Comparison of ENCODE assay signal across 7 cellular contexts in the genomic region with DNA sequence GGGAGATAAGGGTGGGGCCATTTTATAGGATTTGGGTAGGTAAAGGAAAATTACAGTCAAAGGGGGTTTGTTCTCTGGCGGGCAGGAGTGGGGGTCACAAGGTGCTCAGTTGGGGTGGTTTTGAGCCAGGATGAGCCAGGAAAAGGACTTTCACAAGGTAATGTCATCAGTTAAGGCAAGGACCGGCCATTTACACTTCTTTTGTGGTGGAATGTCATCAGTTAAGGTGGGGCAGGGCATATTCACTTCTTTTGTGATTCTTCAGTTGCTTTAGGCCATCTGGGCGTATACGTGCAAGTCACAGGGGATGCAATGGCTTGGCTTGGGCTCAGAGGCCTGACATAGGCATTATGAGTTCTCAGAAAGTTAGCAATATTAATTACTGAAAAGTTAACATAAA. TPM values are rescaled to one million over a fixed set of nuclear protein-coding genes. Genes with fewer than 3 reads are reported as not detected.
A peak's percentile ranks its signal among the peaks of the same experiment; 100 is the strongest.
DNase-seq lines count a peak whose midpoint lies in the region; ATAC-seq and TF ChIP-seq lines count a peak whose summit lies in the region.
"Not testable (repeated sequence)": the region's sequence is repeated elsewhere in the genome, so short reads cannot be mapped to it uniquely, and the experiment has no call there.

No MANE protein-coding gene starts in this region.

- peaks cover 70% of the 10 kb centered on the region for H3K4me1 ChIP-seq in HUES64 (ENCODE audit: insufficient read depth, low read length)
- H3K4me1 ChIP-seq in iPS DF 6.9 (ENCODE audit: control insufficient read depth, insufficient read depth, low read length): not testable (repeated sequence)
- peaks cover 16 to 30% of the 10 kb centered on the region in 2 donors for H3K4me1 ChIP-seq in naive thymus-derived CD4-positive, alpha-beta T cell (ENCODE audit: control insufficient read depth in 2 of 2, insufficient read depth in 2 of 2, low read length in 2 of 2)

- H3K9ac ChIP-seq in HUES64 (ENCODE audit: low read depth, low read length): peak overlapping the region; percentile 95

- peak; percentile 57 for DNase-seq in ELF-1 (ENCODE audit: low read depth, low spot score)
- not testable (repeated sequence) for DNase-seq in iPS DF 6.9 (ENCODE audit: low read depth, low spot score); naive thymus-derived CD4-positive, alpha-beta T cell; progenitor cell of endocrine pancreas (ENCODE audit: low spot score, unreplicated experiment)

- H3K4me3 ChIP-seq in HUES64 (ENCODE audit: low read length): peak overlapping the region; percentile 94; the same call in 1 of the 2 replicates
- H3K4me3 ChIP-seq in iPS DF 6.9 (ENCODE audit: low read length); naive thymus-derived CD4-positive, alpha-beta T cell (ENCODE audit: low read length): not testable (repeated sequence)

- H3K4me1 Mint-ChIP-seq in activated T-helper 17 cell treated with anti-CD3 and anti-CD28 coated beads, Interleukin-2, amount 50 U/mL, for 72 hours: peaks cover 48% of the 10 kb centered on the region
- peaks cover 67% of the 10 kb centered on the region for H3K4me1 Mint-ChIP-seq in dendritic cell treated with granulocyte-macrophage colony-stimulating factor and Interleukin-4, amounts not matched to agents 40 ng/mL and 50 ng/mL, for 4 days (ENCODE audit: low read depth)
- H3K4me1 Mint-ChIP-seq in naive thymus-derived CD4-positive, alpha-beta T cell: peaks cover 44 to 97% (median 91%) of the 10 kb centered on the region in 7 donors
- peaks cover 53% of the 10 kb centered on the region for H3K4me1 Mint-ChIP-seq in progenitor cell of endocrine pancreas (ENCODE audit: low read depth)

- peak overlapping the region; percentile 20 for H3K27ac Mint-ChIP-seq in activated T-helper 17 cell treated with anti-CD3 and anti-CD28 coated beads, Interleukin-2, amount 50 U/mL, for 72 hours
- H3K27ac Mint-ChIP-seq in dendritic cell treated with granulocyte-macrophage colony-stimulating factor and Interleukin-4, amounts not matched to agents 40 ng/mL and 50 ng/mL, for 4 days: peak overlapping the region; percentile 28
- peak overlapping the region in 7 of 9 donors; percentile 4 to 75 (median 59) for H3K27ac Mint-ChIP-seq in naive thymus-derived CD4-positive, alpha-beta T cell
- H3K27ac Mint-ChIP-seq in progenitor cell of endocrine pancreas: peak overlapping the region; percentile 53

- not testable (repeated sequence) for H3K27me3 Mint-ChIP-seq in activated T-helper 17 cell treated with anti-CD3 and anti-CD28 coated beads, Interleukin-2, amount 50 U/mL, for 72 hours; dendritic cell treated with granulocyte-macrophage colony-stimulating factor and Interleukin-4, amounts not matched to agents 40 ng/mL and 50 ng/mL, for 4 days; naive thymus-derived CD4-positive, alpha-beta T cell; progenitor cell of endocrine pancreas

- H3K36me3 Mint-ChIP-seq in activated T-helper 17 cell treated with anti-CD3 and anti-CD28 coated beads, Interleukin-2, amount 50 U/mL, for 72 hours (ENCODE audit: low read depth): peaks cover 62% of the 10 kb centered on the region
- H3K36me3 Mint-ChIP-seq in dendritic cell treated with granulocyte-macrophage colony-stimulating factor and Interleukin-4, amounts not matched to agents 40 ng/mL and 50 ng/mL, for 4 days (ENCODE audit: low read depth): peaks cover 36% of the 10 kb centered on the region
- peaks cover 2 to 59% (median 18%) of the 10 kb centered on the region in 5 donors for H3K36me3 Mint-ChIP-seq in naive thymus-derived CD4-positive, alpha-beta T cell
- H3K36me3 Mint-ChIP-seq in progenitor cell of endocrine pancreas (ENCODE audit: insufficient read depth): not testable (repeated sequence)

- POLR2A ChIA-PET in naive thymus-derived CD4-positive, alpha-beta T cell (lab: Charles Lee): not testable (repeated sequence)

- CTCF ChIA-PET in naive thymus-derived CD4-positive, alpha-beta T cell (lab: Charles Lee): not testable (repeated sequence)

- H3K36me3 ChIP-seq in HUES64 (ENCODE audit: insufficient read depth, low read length); iPS DF 6.9 (ENCODE audit: control insufficient read depth, insufficient read depth, low read length); naive thymus-derived CD4-positive, alpha-beta T cell (ENCODE audit: control insufficient read depth in 2 of 3, insufficient read depth in 3 of 3, low read length in 3 of 3): not testable (repeated sequence)

- not testable (repeated sequence) for TF ChIP-seq CTCF in progenitor cell of endocrine pancreas (IDR thresholded peaks at IDR 0.05; ENCODE audit: unreplicated experiment)

- not testable (repeated sequence) for H3K9me3 Mint-ChIP-seq in activated T-helper 17 cell treated with anti-CD3 and anti-CD28 coated beads, Interleukin-2, amount 50 U/mL, for 72 hours; dendritic cell treated with granulocyte-macrophage colony-stimulating factor and Interleukin-4, amounts not matched to agents 40 ng/mL and 50 ng/mL, for 4 days; naive thymus-derived CD4-positive, alpha-beta T cell; progenitor cell of endocrine pancreas (ENCODE audit: low read depth)

- not testable (repeated sequence) for H3K27me3 ChIP-seq in HUES64 (ENCODE audit: insufficient read depth, low read length); iPS DF 6.9 (ENCODE audit: control insufficient read depth, insufficient read depth, low read length); naive thymus-derived CD4-positive, alpha-beta T cell (ENCODE audit: control insufficient read depth in 2 of 2, insufficient read depth in 2 of 2, low read length in 2 of 2)

- H3K27ac ChIP-seq in HUES64 (ENCODE audit: low read depth, low read length) (peak overlapping the region; percentile 98), iPS DF 6.9 (ENCODE audit: low read length) (peak overlapping the region; percentile 42)
- not testable (repeated sequence) for H3K27ac ChIP-seq in naive thymus-derived CD4-positive, alpha-beta T cell (ENCODE audit: low read depth, low read length)

- WGBS in HUES64: 12% methylated on average over 4 of the region's 4 CpGs
- WGBS in iPS DF 6.9 (ENCODE audit: insufficient coverage, insufficient read length): no CpG with 5 or more reads among the region's 4 CpGs

- intact Hi-C loops in dendritic cell treated with granulocyte-macrophage colony-stimulating factor and Interleukin-4, amounts not matched to agents 40 ng/mL and 50 ng/mL, for 4 days (cut with micrococcal nuclease): loop anchor here (10.0 kb wide), 1 partner anchor 1653 kb away; a partner anchor contains a TSS
- intact Hi-C loops in naive thymus-derived CD4-positive, alpha-beta T cell (cut with micrococcal nuclease): loop anchor here in 1 of 2 donors (10.0 kb wide), 1 partner anchor 377 kb away; no protein-coding TSS in a partner anchor

- ATAC-seq in activated T-helper 17 cell treated with anti-CD3 and anti-CD28 coated beads, Interleukin-2, amount 50 U/mL, for 72 hours (replicated peaks); naive thymus-derived CD4-positive, alpha-beta T cell: not testable (repeated sequence)

- H3K4me3 Mint-ChIP-seq in activated T-helper 17 cell treated with anti-CD3 and anti-CD28 coated beads, Interleukin-2, amount 50 U/mL, for 72 hours; dendritic cell treated with granulocyte-macrophage colony-stimulating factor and Interleukin-4, amounts not matched to agents 40 ng/mL and 50 ng/mL, for 4 days; progenitor cell of endocrine pancreas (ENCODE audit: low read depth): not testable (repeated sequence)
- peak overlapping the region in 6 of 10 donors; percentile 0 to 64 (median 14) for H3K4me3 Mint-ChIP-seq in naive thymus-derived CD4-positive, alpha-beta T cell

- H3K9me3 ChIP-seq in HUES64 (ENCODE audit: insufficient read depth, low read depth, low read length); iPS DF 6.9 (ENCODE audit: control insufficient read depth, insufficient read depth, low read length); naive thymus-derived CD4-positive, alpha-beta T cell (ENCODE audit: control insufficient read depth in 2 of 3, low read length in 3 of 3): not testable (repeated sequence)

RNA-seq across cellular contexts. Expression of a gene that starts 5.9 kb away (rescaled TPM):
- 378 TPM for polyA plus RNA-seq in HUES64 (2013, experiment 1 of 2)
- 401 TPM for polyA plus RNA-seq in HUES64 (2013, experiment 2 of 2)
- 100 to 1,000 TPM; 111 to 114 TPM for total RNA-seq in activated T-helper 17 cell treated with anti-CD3 and anti-CD28 coated beads, Interleukin-2, amount 50 U/mL, for 72 hours
- total RNA-seq in naive thymus-derived CD4-positive, alpha-beta T cell: 100 to 1,000 TPM in 2 of 5 experiments, 10 to 100 TPM in 3; 69.5 to 134 (median 92.4) TPM
- polyA plus RNA-seq in naive thymus-derived CD4-positive, alpha-beta T cell: 100 to 1,000 TPM; 128 to 135 TPM
- total RNA-seq in progenitor cell of endocrine pancreas: 76.6 and 81.2 TPM in 2 replicates
